ENCODE assay signal across 8 cellular contexts in the genomic region with DNA sequence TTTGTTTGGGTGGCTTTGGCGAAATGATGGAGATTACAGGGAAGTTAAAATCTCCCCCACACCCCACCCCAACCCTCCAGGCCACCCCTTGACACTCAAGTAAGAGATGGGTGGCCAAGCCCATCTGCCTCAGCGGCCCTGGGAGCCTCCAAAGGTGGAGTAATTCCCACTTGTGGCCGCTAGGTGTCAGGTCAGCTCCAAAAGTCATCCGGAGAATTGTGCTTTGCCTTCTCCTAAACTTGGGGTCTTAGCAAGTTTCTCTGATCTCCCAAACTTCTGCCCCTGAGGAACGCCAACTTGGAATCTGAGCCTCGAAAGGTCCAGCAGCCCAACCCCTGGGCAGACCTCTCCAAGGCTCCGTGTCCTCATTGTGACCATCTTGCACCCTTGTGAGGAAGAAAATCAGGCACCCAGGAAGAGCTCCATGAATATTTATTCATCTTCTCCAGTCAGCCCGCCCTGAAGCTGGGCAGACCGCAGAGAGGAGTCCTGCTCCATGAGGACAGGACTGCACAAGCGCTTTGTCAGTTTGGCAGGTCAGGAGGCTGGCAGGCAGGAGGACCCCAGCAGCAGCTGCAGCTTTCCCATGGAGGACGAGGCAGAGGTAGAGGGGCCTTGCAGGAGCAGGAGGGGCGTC. TPM values are rescaled to one million over a fixed set of nuclear protein-coding genes. Genes with fewer than 3 reads are reported as not detected.
DNase-seq lines count a peak whose midpoint lies in the region; ATAC-seq lines count a peak whose summit lies in the region.

No MANE protein-coding gene starts in this region.

- no peak for ATAC-seq in GM18858 (IDR thresholded peaks at IDR 0.05; ENCODE audit: unreplicated experiment)
- no peak for ATAC-seq in HG03571 (IDR thresholded peaks at IDR 0.05; ENCODE audit: unreplicated experiment)

- no peak overlapping the region for H3K4me3 ChIP-seq in Jurkat, Clone E6-1 (ENCODE audit: low read length)

- peak; percentile 63 for DNase-seq in Daoy (ENCODE audit: low read depth)
- DNase-seq in Jurkat, Clone E6-1 (ENCODE audit: low read depth, low spot score) = peak; percentile 42
- DNase-seq in T follicular helper cell (ENCODE audit: low read depth) = peak; percentile 55
- DNase-seq in amniotic epithelial cell (ENCODE audit: low read depth) = peak; percentile 21
- peak; percentile 21 to 46 for DNase-seq in hippocampal formation (lab: John Stamatoyannopoulos, UW)
- DNase-seq in stimulated activated CD4-positive, alpha-beta T cell treated with anti-CD3 and anti-CD28 coated beads, Interleukin-12 subunit alpha, Interleukin-12 subunit beta, amount 100 ng/mL, for 4 hours = peak; percentile 57

RNA-seq across cellular contexts. Expression of gene LRRC74A, which starts 46.7 kb away (rescaled TPM):
- total RNA-seq in Daoy (2014; rRNA removed; shearing (Covaris generic)) = not detected in 2 replicates
- not detected for polyA plus RNA-seq in Jurkat, Clone E6-1 (2012; ENCODE audit: insufficient read depth, insufficient read length)
